In genomic region chr18:723541-723940, GRCh38 we compare ENCODE assay signal across 1 cellular context.
TF ChIP-seq lines count a peak whose summit lies in the region.

No MANE protein-coding gene starts in this region.

TF ChIP-seq in endothelial cell of umbilical vein, 7 proteins besides CTCF, POLR2A, EP300 and RAD21 (continued from another document):
- TF ChIP-seq POLR2AphosphoS5 (IDR thresholded peaks at IDR 0.05; ENCODE audit: insufficient read depth, low read depth, low read length) (no peak), JUN (IDR thresholded peaks at IDR 0.05; ENCODE audit: borderline replicate concordance, insufficient read depth, insufficient read length, low read depth) (no peak), MAX (IDR thresholded peaks at IDR 0.05; ENCODE audit: insufficient read depth, insufficient read length) (no peak)
